ENCODE assay signal across 11 cellular contexts in the genomic region with DNA sequence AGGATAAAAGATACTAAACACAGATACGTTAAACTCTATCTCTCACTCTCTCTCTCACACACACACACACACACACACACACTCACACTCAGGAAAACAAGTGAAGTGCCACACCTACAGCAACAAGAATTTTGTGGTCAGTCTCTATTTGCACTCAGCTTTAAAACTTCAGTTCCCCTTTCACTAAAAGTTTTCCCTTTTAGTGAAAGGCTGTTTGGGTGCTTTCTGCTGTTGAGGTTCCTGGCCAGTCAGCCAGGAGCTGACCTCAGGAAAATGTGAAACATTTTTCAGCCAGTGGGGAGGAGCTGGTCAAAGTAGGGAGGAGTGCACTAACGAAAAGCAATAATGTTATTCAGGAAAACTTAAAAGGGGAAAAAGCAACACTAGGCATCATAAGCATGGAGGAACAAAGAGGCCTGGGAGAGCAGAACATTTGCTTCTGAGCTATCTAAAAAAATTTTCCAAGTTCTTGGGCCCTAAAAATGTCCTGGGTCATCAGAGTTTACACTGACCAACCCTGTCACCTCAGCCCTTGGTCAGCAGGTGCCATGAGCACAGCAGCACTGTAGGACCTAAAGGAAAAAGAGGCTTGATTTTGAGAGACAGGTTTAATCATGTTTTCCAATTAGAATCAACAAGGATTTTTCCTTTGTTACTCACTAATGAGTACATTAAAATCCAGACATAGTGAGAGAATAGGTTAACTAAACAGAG. TPM values are rescaled to one million over a fixed set of nuclear protein-coding genes. Genes with fewer than 3 reads are reported as not detected.
DNase-seq lines count a peak whose midpoint lies in the region; ATAC-seq, FAIRE-seq and TF ChIP-seq lines count a peak whose summit lies in the region.
"Had no signal": no experiment of that assay in that cellular context is flagged by ENCODE, and none has a peak within 500 bp of the region (broad histone marks: within the 10 kb centered on the region; RNA-seq: fewer than 3 reads in every experiment).

No MANE protein-coding gene starts in this region.

- WGBS in right cardiac atrium, result 39% methylated on average over 2 of the region's 2 CpGs

- no peak overlapping the region for H2AFZ ChIP-seq in endothelial cell of umbilical vein (ENCODE audit: low read depth, low read length)

- no peak for FAIRE-seq in endothelial cell of umbilical vein (lab: Jason Lieb, UNC)

- ATAC-seq in right cardiac atrium (peak; percentile 50 to 76), HG03103 (IDR thresholded peaks at IDR 0.05; ENCODE audit: low read depth, unreplicated experiment) (peak; percentile 71)

- H3K27ac ChIP-seq in right cardiac atrium (ENCODE audit: low read length) (no peak overlapping the region), left ventricle myocardium inferior (replicated peaks) (no peak overlapping the region), endothelial cell of umbilical vein (ENCODE audit: insufficient read depth, low read depth, low read length) (no peak overlapping the region)

- CTCF ChIA-PET in endothelial cell of umbilical vein (lab: Charles Lee), result interaction anchor here (1.1 kb wide), 1 partner anchor 64 kb away, joined by 5 read pairs; no protein-coding TSS in a partner anchor

- no peaks in the 10 kb centered on the region for H3K79me2 ChIP-seq in endothelial cell of umbilical vein (ENCODE audit: control insufficient read depth, insufficient read depth, low read length)

- no peak for DNase-seq in right cardiac atrium
- no peak for DNase-seq in left ventricle myocardium inferior
- DNase-seq in endothelial cell of umbilical vein (ENCODE audit: low read depth, low spot score), result peak; percentile 44
- DNase-seq in stimulated activated CD4-positive, alpha-beta T cell treated with anti-CD3 and anti-CD28 coated beads, Interleukin-15, amount 100 ng/mL, for 24 hours, result no peak
- no peak for DNase-seq in LoVo (ENCODE audit: low spot score)
- DNase-seq in NCI-H524 treated with DMSO at 0.1 percent for 48 hours (lab: John Stamatoyannopoulos, UW), result no peak
- no peak for DNase-seq in COR-L47 (lab: John Stamatoyannopoulos, UW)
- DNase-seq: activated T-cell treated with anti-CD3 and anti-CD28 coated beads, Interleukin-2, amount 50 U/mL, for 24 hours; NCI-H1092 treated with DMSO at 0.1 percent for 48 hours; nucleus accumbens had no signal

- no peaks in the 10 kb centered on the region for H3K36me3 ChIP-seq in left ventricle myocardium inferior
- no peaks in the 10 kb centered on the region for H3K36me3 ChIP-seq in endothelial cell of umbilical vein (ENCODE audit: control insufficient read depth in 2 of 2, extremely low read depth in 1 of 2, insufficient read depth in 2 of 2, low read length in 2 of 2)

- no TSS peak for BruUV-seq in endothelial cell of umbilical vein (replicated peaks; lab: Mats Ljungman, UMichigan)

- TF ChIP-seq POLR2A in endothelial cell of umbilical vein (IDR thresholded peaks at IDR 0.05; ENCODE audit: low read depth, low read length), result no peak

- no peak overlapping the region for H3K9ac ChIP-seq in endothelial cell of umbilical vein (replicated peaks; ENCODE audit: extremely low read depth, insufficient read depth, low read length)

- H3K9me3 ChIP-seq in right cardiac atrium (ENCODE audit: control insufficient read depth, low read length) (no peaks in the 10 kb centered on the region), left ventricle myocardium inferior (replicated peaks) (no peaks in the 10 kb centered on the region), endothelial cell of umbilical vein (replicated peaks; ENCODE audit: control insufficient read depth, insufficient read depth, low read length) (no peaks in the 10 kb centered on the region)

- TF ChIP-seq CTCF in left ventricle myocardium inferior (IDR thresholded peaks at IDR 0.05; ENCODE audit: borderline replicate concordance), result no peak
- no peak for TF ChIP-seq CTCF in endothelial cell of umbilical vein (IDR thresholded peaks at IDR 0.05; ENCODE audit: extremely low read depth in 1 of 2, insufficient read depth in 1 of 2, low read depth in 1 of 2, low read length in 2 of 2)

- H3K9me1 ChIP-seq in endothelial cell of umbilical vein (replicated peaks; ENCODE audit: control insufficient read depth, extremely low read depth, insufficient read depth, low read length), result no peaks in the 10 kb centered on the region

- H3K27me3 ChIP-seq in right cardiac atrium (ENCODE audit: control insufficient read depth, insufficient read depth) (no peaks in the 10 kb centered on the region), left ventricle myocardium inferior (ENCODE audit: low read depth) (no peaks in the 10 kb centered on the region), endothelial cell of umbilical vein (ENCODE audit: control insufficient read depth in 2 of 2, insufficient read depth in 2 of 2, low read length in 2 of 2) (no peaks in the 10 kb centered on the region)

- H3K4me2 ChIP-seq in endothelial cell of umbilical vein (ENCODE audit: insufficient read depth, low read length), result no peak overlapping the region

- dilution Hi-C loops in endothelial cell of umbilical vein (cut with MboI; ENCODE audit: extremely low pct_ligation_motif_present, low sequenced_read_pairs), result no loop called here

- intact Hi-C loops in right cardiac atrium (cut with DNase I) (no loop called here), left ventricle myocardium inferior (cut with micrococcal nuclease) (no loop called here), endothelial cell of umbilical vein (cut with micrococcal nuclease) (no loop called here)

- POLR2A ChIA-PET in endothelial cell of umbilical vein (lab: Charles Lee), result no interaction called here

- no peak overlapping the region for H3K4me3 ChIP-seq in right cardiac atrium (ENCODE audit: low read length)
- no peak overlapping the region for H3K4me3 ChIP-seq in left ventricle myocardium inferior
- H3K4me3 ChIP-seq in endothelial cell of umbilical vein (replicated peaks in 1 of 3; ENCODE audit: insufficient read depth in 1 of 3, low read depth in 1 of 3, low read length in 3 of 3), result no peak overlapping the region

- no peaks in the 10 kb centered on the region for H4K20me1 ChIP-seq in endothelial cell of umbilical vein (replicated peaks; ENCODE audit: control insufficient read depth, extremely low read depth, insufficient read depth, low read length)

- H3K4me1 ChIP-seq in right cardiac atrium (ENCODE audit: control insufficient read depth, insufficient read depth, low read length) (no peaks in the 10 kb centered on the region), left ventricle myocardium inferior (no peaks in the 10 kb centered on the region), endothelial cell of umbilical vein (ENCODE audit: control insufficient read depth, extremely low read depth, insufficient read depth, low read length) (peaks cover 11% of the 10 kb centered on the region)

TF ChIP-seq in endothelial cell of umbilical vein, 7 proteins besides CTCF, POLR2A, EP300 and RAD21:
- TF ChIP-seq, protein P1, sequence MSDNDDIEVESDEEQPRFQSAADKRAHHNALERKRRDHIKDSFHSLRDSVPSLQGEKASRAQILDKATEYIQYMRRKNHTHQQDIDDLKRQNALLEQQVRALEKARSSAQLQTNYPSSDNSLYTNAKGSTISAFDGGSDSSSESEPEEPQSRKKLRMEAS (IDR thresholded peaks at IDR 0.05; ENCODE audit: insufficient read depth, insufficient read length), result no peak
- TF ChIP-seq MYC (IDR thresholded peaks at IDR 0.05; ENCODE audit: low read depth, low read length) (no peak), EZH2 (IDR thresholded peaks at IDR 0.05; ENCODE audit: borderline replicate concordance, low read depth, low read length, severe bottlenecking) (no peak), FOS (IDR thresholded peaks at IDR 0.05; ENCODE audit: borderline replicate concordance, insufficient read depth, low read length) (no peak), GATA2 (IDR thresholded peaks at IDR 0.05; ENCODE audit: insufficient read depth, insufficient read length, low read depth, low read length) (no peak), JUN (IDR thresholded peaks at IDR 0.05; ENCODE audit: borderline replicate concordance, insufficient read depth, insufficient read length, low read depth) (no peak), POLR2AphosphoS5 (IDR thresholded peaks at IDR 0.05; ENCODE audit: insufficient read depth, low read depth, low read length) (no peak)

RNA-seq across cellular contexts. Expression of a gene that starts 30.7 kb away (rescaled TPM):
- total RNA-seq in right cardiac atrium, result 10 to 100 TPM in 2 of 4 donors, 1 to 10 TPM in 2; 7.1 to 13.3 (median 9.8) TPM
- polyA plus RNA-seq in right cardiac atrium, result 3.6 TPM
- total RNA-seq in left ventricle myocardium inferior, result 4.3 TPM
- total RNA-seq in endothelial cell of umbilical vein, result 48.2 and 115 TPM in 2 replicates
- polyA plus RNA-seq in endothelial cell of umbilical vein, result 59.3 and 110 TPM in 2 replicates
- polyA plus RNA-seq in endothelial cell of umbilical vein (2011; cell fraction: cytosol; rRNA removed), result 59.9 and 64.0 TPM in 2 replicates
- polyA plus RNA-seq in endothelial cell of umbilical vein (2011; cell fraction: nucleus; rRNA removed), result 35.1 and 40.4 TPM in 2 replicates
- polyA plus RNA-seq in endothelial cell of umbilical vein (2012), result 47.0 and 83.3 TPM in 2 replicates
- 78.0 and 90.7 TPM in 2 replicates for polyA minus RNA-seq in endothelial cell of umbilical vein
- 4.2 TPM for polyA minus RNA-seq in endothelial cell of umbilical vein (2011; cell fraction: cytosol; rRNA and poly(A)+ RNA removed)
- polyA minus RNA-seq in endothelial cell of umbilical vein (2011; cell fraction: nucleus; rRNA and poly(A)+ RNA removed), result 41.8 and 43.6 TPM in 2 replicates
